In genomic region chr14:45252356-45253069, GRCh38 we compare ENCODE assay signal across 8 cellular contexts. TPM values are rescaled to one million over a fixed set of nuclear protein-coding genes. Genes with fewer than 3 reads are reported as not detected.
DNase-seq lines count a peak whose midpoint lies in the region; TF ChIP-seq lines count a peak whose summit lies in the region.

No MANE protein-coding gene starts in this region.

- H3K36me3 Mint-ChIP-seq in type B pancreatic cell, result peaks cover 5% of the 10 kb centered on the region

- H2BK12ac ChIP-seq in mesenchymal stem cell (ENCODE audit: low read length in 2 of 2), result no peak overlapping the region

- H3K4me2 ChIP-seq in mammary epithelial cell (ENCODE audit: insufficient read depth, low read depth, low read length) (peak overlapping the region; percentile 79), mesenchymal stem cell (ENCODE audit: low read length, poor library complexity, severe bottlenecking) (peak overlapping the region; percentile 84)

- 0% methylated on average over 11 of the region's 26 CpGs for WGBS in mammary epithelial cell (ENCODE audit: low coverage, missing lambda C conversion rate)
- 0% methylated on average over 21 of the region's 26 CpGs for WGBS in mesenchymal stem cell

- no peak overlapping the region for H4K8ac ChIP-seq in mesenchymal stem cell (ENCODE audit: low read length)

- H3K27me3 ChIP-seq in mammary epithelial cell (ENCODE audit: insufficient read depth, low read length) (no peaks in the 10 kb centered on the region), mesenchymal stem cell (ENCODE audit: control insufficient read depth in 1 of 2, insufficient read depth in 1 of 2, low read length in 2 of 2) (no peaks in the 10 kb centered on the region)

- H2AK5ac ChIP-seq in mesenchymal stem cell (ENCODE audit: low read length, severe bottlenecking), result no peak overlapping the region

- H2AFZ ChIP-seq in mammary epithelial cell (ENCODE audit: low read depth, low read length), result peak overlapping the region; percentile 74
- H2AFZ ChIP-seq in mesenchymal stem cell (ENCODE audit: low read depth, low read length), result peak overlapping the region; percentile 78

- H3K36me3 ChIP-seq in mammary epithelial cell (ENCODE audit: insufficient read depth, low read length) (no peaks in the 10 kb centered on the region), mesenchymal stem cell (ENCODE audit: control insufficient read depth in 1 of 2, insufficient read depth in 2 of 2, low read depth in 1 of 2, low read length in 2 of 2) (no peaks in the 10 kb centered on the region)

- H3K4me3 ChIP-seq in mammary epithelial cell (replicated peaks in 1 of 3; ENCODE audit: insufficient read depth in 1 of 3, low read depth in 2 of 3, low read length in 3 of 3) (peak overlapping the region; percentile 69 to 98 (median 94)), mesenchymal stem cell (ENCODE audit: insufficient read depth in 1 of 2, low read depth in 1 of 2, low read length in 2 of 2) (peak overlapping the region; percentile 91 to 96)

- H3K14ac ChIP-seq in mesenchymal stem cell (ENCODE audit: low read length in 2 of 2), result peak overlapping the region in 1 of 2 experiments; percentile 87

- H2BK120ac ChIP-seq in mesenchymal stem cell (ENCODE audit: low read depth, low read length), result peak overlapping the region; percentile 49

- no peaks in the 10 kb centered on the region for H3K9me3 ChIP-seq in mammary epithelial cell (replicated peaks; ENCODE audit: insufficient read depth, low read length)
- peaks cover 4% of the 10 kb centered on the region for H3K9me3 ChIP-seq in mesenchymal stem cell (ENCODE audit: control insufficient read depth, low read length)

- peak overlapping the region in 1 of 2 experiments; percentile 53 for H3K4ac ChIP-seq in mesenchymal stem cell (ENCODE audit: low read depth in 1 of 2, low read length in 2 of 2)

- peaks cover 2% of the 10 kb centered on the region for H3K79me1 ChIP-seq in mesenchymal stem cell (replicated peaks; ENCODE audit: low read length, poor library complexity, severe bottlenecking)

- no peak for TF ChIP-seq CTCF in mammary epithelial cell (conservative IDR thresholded peaks at IDR 0.05 in 1 of 2, IDR thresholded peaks at IDR 0.05 in 1 of 2; ENCODE audit: extremely low read depth in 1 of 2, insufficient read depth in 1 of 2, low read depth in 1 of 2, low read length in 2 of 2)
- TF ChIP-seq CTCF in type B pancreatic cell (conservative IDR thresholded peaks at IDR 0.05), result no peak

- H3K27ac ChIP-seq in mammary epithelial cell (ENCODE audit: insufficient read depth, low read depth, low read length) (peak overlapping the region; percentile 81), mesenchymal stem cell (ENCODE audit: low read length, poor library complexity, severe bottlenecking) (no peak overlapping the region)

- dilution Hi-C loops in mammary epithelial cell (cut with HindIII; ENCODE audit: low sequenced_read_pairs), result no loop called here

- in situ Hi-C loops in mammary epithelial cell (cut with MboI; ENCODE audit: low sequenced_read_pairs in 2 of 2), result loop anchor here in 1 of 2 donors (10.0 to 25.0 kb wide), 2 partner anchors 115 to 348 kb away; partner anchors contain the start of genes FANCM and FKBP3

- no peak overlapping the region for H2BK15ac ChIP-seq in mesenchymal stem cell (ENCODE audit: low read depth, poor library complexity, severe bottlenecking)

- H3K9me3 Mint-ChIP-seq in type B pancreatic cell, result no peaks in the 10 kb centered on the region

- peak overlapping the region in 1 of 2 experiments; percentile 56 for H3K23ac ChIP-seq in mesenchymal stem cell (ENCODE audit: low read length in 2 of 2)

- peak overlapping the region; percentile 80 for H4K91ac ChIP-seq in mesenchymal stem cell (ENCODE audit: low read length)

- peak overlapping the region; percentile 98 for H3K27ac Mint-ChIP-seq in type B pancreatic cell

- peaks cover 54% of the 10 kb centered on the region for H3K79me2 ChIP-seq in mammary epithelial cell (ENCODE audit: insufficient read depth, low read length)

- CTCF ChIA-PET in mammary epithelial cell (lab: Charles Lee; ENCODE audit: low non-redundant PET), result interaction anchor here (0.7 to 0.8 kb wide), 3 partner anchors 35 to 116 kb away, joined by 3 to 23 read pairs (median 3); no protein-coding TSS in a partner anchor

- peaks cover 12% of the 10 kb centered on the region for H3K4me1 Mint-ChIP-seq in type B pancreatic cell (ENCODE audit: unreplicated experiment)

- DNase-seq in NCI-H1417 (lab: John Stamatoyannopoulos, UW), result peak; percentile 40 to 84 (median 54)
- DNase-seq in NCI-H1417 treated with DMSO at 0.1 percent for 48 hours (lab: John Stamatoyannopoulos, UW), result no peak
- peak; percentile 22 to 38 for DNase-seq in NCI-H526 (lab: John Stamatoyannopoulos, UW)
- DNase-seq in mammary epithelial cell, result peak; percentile 19
- peak; percentile 42 for DNase-seq in mesenchymal stem cell
- no peak for DNase-seq in type B pancreatic cell (ENCODE audit: extremely low spot score, unreplicated experiment)
- DNase-seq in globus pallidus (ENCODE audit: low spot score), result no peak
- DNase-seq in activated CD8-positive, alpha-beta memory T cell treated with anti-CD3 and anti-CD28 coated beads for 24 hours, result no peak

- H3K4me1 ChIP-seq in mammary epithelial cell (ENCODE audit: insufficient read depth, low read length) (peaks cover 18% of the 10 kb centered on the region), mesenchymal stem cell (ENCODE audit: control insufficient read depth, insufficient read depth, low read depth, low read length) (peaks cover 3% of the 10 kb centered on the region)

- peaks cover 3% of the 10 kb centered on the region for H3K27me3 Mint-ChIP-seq in type B pancreatic cell

- H4K20me1 ChIP-seq in mammary epithelial cell (ENCODE audit: insufficient read depth, low read length), result no peaks in the 10 kb centered on the region

- intact Hi-C loops in mammary epithelial cell (cut with micrococcal nuclease), result loop anchor here (1.0 to 5.0 kb wide), 4 partner anchors 118 to 340 kb away; partner anchors contain the start of genes FKBP3 and KLHL28

- no peak overlapping the region for H2BK5ac ChIP-seq in mesenchymal stem cell (ENCODE audit: low read depth, low read length, poor library complexity, severe bottlenecking)

- H3K9ac ChIP-seq in mammary epithelial cell (ENCODE audit: insufficient read depth, low read length), result peak overlapping the region; percentile 87
- H3K9ac ChIP-seq in mesenchymal stem cell (ENCODE audit: low read length), result peak overlapping the region; percentile 98

- H3K18ac ChIP-seq in mesenchymal stem cell (ENCODE audit: low read depth in 1 of 2, low read length in 2 of 2), result peak overlapping the region; percentile 81 to 86

- H3K4me3 Mint-ChIP-seq in type B pancreatic cell, result peak overlapping the region; percentile 95

- BruUV-seq in mammary epithelial cell (replicated peaks; lab: Mats Ljungman, UMichigan), result TSS peak; percentile 31

RNA-seq across cellular contexts. Expression of gene MIS18BP1, which starts 0.5 kb away (rescaled TPM):
- total RNA-seq in mammary epithelial cell (10 to 100 TPM; 22.5 to 25.8 TPM), type B pancreatic cell (ENCODE audit: low replicate concordance) (21.3 and 42.3 TPM in 2 replicates)
- polyA plus RNA-seq in mammary epithelial cell, result 11.4 TPM
- 9.2 TPM for polyA minus RNA-seq in mammary epithelial cell
- 16.1 TPM for polyA plus RNA-seq in mesenchymal stem cell (2013, experiment 1 of 2)
- 15.4 TPM for polyA plus RNA-seq in mesenchymal stem cell (2013, experiment 2 of 2)

Comparison
In these comparisons a context has a peak if more than half of its experiments do, and no peak if none do; other contexts are left out.
1. DNase-seq: peak in NCI-H1417 (3 of 3), NCI-H526 (2 of 2), mammary epithelial cell (single experiment) and mesenchymal stem cell (single experiment); none in NCI-H1417 treated with DMSO at 0.1 percent for 48 hours (single experiment), type B pancreatic cell (single experiment), globus pallidus (single experiment) and activated CD8-positive, alpha-beta memory T cell treated with anti-CD3 and anti-CD28 coated beads for 24 hours (single experiment).